20 cellular contexts compared by ENCODE assay signal in the genomic region with DNA sequence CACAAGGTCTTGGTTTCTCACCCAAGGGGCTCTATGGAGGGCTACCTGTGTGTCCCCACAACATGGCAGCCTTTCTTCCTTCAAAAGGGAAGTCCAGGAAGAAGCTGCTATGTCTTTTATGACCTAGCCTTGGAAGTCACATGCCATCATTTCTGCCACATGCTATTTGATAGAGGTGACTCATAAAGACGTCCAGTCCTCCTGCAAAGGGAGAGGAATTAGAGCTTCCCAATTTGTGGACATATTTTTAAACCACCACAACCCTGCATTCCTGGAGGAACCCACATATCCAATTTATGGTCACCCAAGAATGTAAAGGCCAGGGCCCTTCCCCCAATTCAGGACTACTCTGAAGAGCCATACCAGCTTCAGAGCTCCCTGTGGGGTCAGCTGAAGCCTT.
DNase-seq lines count a peak whose midpoint lies in the region; ATAC-seq and TF ChIP-seq lines count a peak whose summit lies in the region.
"Had no signal": no experiment of that assay in that cellular context is flagged by ENCODE, and none has a peak within 500 bp of the region (broad histone marks: within the 10 kb centered on the region; RNA-seq: fewer than 3 reads in every experiment).

No MANE protein-coding gene starts in this region.

- no peaks in the 10 kb centered on the region for H3K9me3 ChIP-seq in A673 (ENCODE audit: low read depth, low read length, poor library complexity, severe bottlenecking)
- H3K9me3 ChIP-seq: A549, SK-N-SH had no signal

- DNase-seq in A172 (ENCODE audit: low spot score) (peak; percentile 53), ELR (ENCODE audit: low read depth) (peak; percentile 39), RPMI7951 (ENCODE audit: low read depth) (peak; percentile 86), fibroblast of peridontal ligament (ENCODE audit: extremely low read depth) (peak; percentile 38), NCI-H526 treated with DMSO at 0.1 percent for 48 hours (lab: John Stamatoyannopoulos, UW) (no peak), globus pallidus (ENCODE audit: low spot score) (no peak), A673 (ENCODE audit: low spot score) (no peak)
- DNase-seq: CD4-positive, alpha-beta T cell; DMS79; GDM1; NCI-H1436; NCI-H2029; NCI-H82; Right ventricle myocardium superior; SK-N-SH had no signal

- CTCF ChIA-PET in A673 (lab: Charles Lee), result no interaction called here

- TF ChIP-seq CTCF in A673 (conservative IDR thresholded peaks at IDR 0.05; ENCODE audit: low read depth, low read length), result no peak

- no peak overlapping the region for H3K4me3 ChIP-seq in A673 (ENCODE audit: low read depth, low read length, poor library complexity, severe bottlenecking)
- H3K4me3 ChIP-seq: A549, GM12878, GM23338 had no signal

- BruUV-seq in A673 (replicated peaks; lab: Mats Ljungman, UMichigan), result no TSS peak

- intact Hi-C loops in A673 (cut with micrococcal nuclease; ENCODE audit: unreplicated experiment), result no loop called here

- no peak for ATAC-seq in GM18498 (IDR thresholded peaks at IDR 0.05; ENCODE audit: unreplicated experiment)
- ATAC-seq: A549, GM12878, GM23338, Panc1 had no signal

- H3K27ac ChIP-seq in A673 (ENCODE audit: low read depth, low read length, poor library complexity, severe bottlenecking), result no peak overlapping the region
- H3K27ac ChIP-seq: A549 had no signal

- H3K4me1 ChIP-seq in A673 (ENCODE audit: insufficient read depth, low read length, poor library complexity, severe bottlenecking), result no peaks in the 10 kb centered on the region
- H3K4me1 ChIP-seq: A549 had no signal

- no peaks in the 10 kb centered on the region for H3K36me3 ChIP-seq in A673 (ENCODE audit: insufficient read depth, low read length, poor library complexity, severe bottlenecking)

- POLR2A ChIA-PET in A673 (lab: Charles Lee; ENCODE audit: low non-redundant PET), result no interaction called here

- H3K27me3 ChIP-seq in A673 (replicated peaks; ENCODE audit: insufficient read depth, low read depth, low read length, poor library complexity), result no peaks in the 10 kb centered on the region

Comparison
In these comparisons a context has a peak if more than half of its experiments do, and no peak if none do; other contexts are left out.
1. DNase-seq: peak in A172 (single experiment), ELR (single experiment), RPMI7951 (single experiment) and fibroblast of peridontal ligament (single experiment); none in NCI-H526 treated with DMSO at 0.1 percent for 48 hours (single experiment), globus pallidus (single experiment) and A673 (single experiment).